ENCODE assay signal across 17 cellular contexts in genomic region chr13:68806125-68806524, GRCh38.
"Had no signal": no experiment of that assay in that cellular context is flagged by ENCODE, and none has a peak within 500 bp of the region (broad histone marks: within the 10 kb centered on the region; RNA-seq: fewer than 3 reads in every experiment).

No MANE protein-coding gene starts in this region.

- H3K79me2 ChIP-seq: parathyroid adenoma had no signal

- H2AFZ ChIP-seq: parathyroid adenoma had no signal

- H3K36me3 ChIP-seq: neutrophil had no signal

- DNase-seq: activated CD4-positive, alpha-beta T cell treated with anti-CD3 and anti-CD28 coated beads for 1 hour; activated CD4-positive, alpha-beta T cell treated with anti-CD3 and anti-CD28 coated beads, Interleukin-2, amount 50 U/mL, for 4 hours; activated naive CD4-positive, alpha-beta T cell treated with Interleukin-2 at 50 U/mL for 16 hours; activated T-cell treated with anti-CD3 and anti-CD28 coated beads for 4 hours; anterior cingulate cortex; cerebellar nuclear complex; effector memory CD4-positive, alpha-beta T cell; foreskin keratinocyte; left ventricle myocardium superior; mesenchymal stem cell; naive thymus-derived CD8-positive, alpha-beta T cell; stimulated activated CD4-positive, alpha-beta T cell treated with anti-CD3 and anti-CD28 coated beads, Interleukin-1b, Interleukin-23, amount 100 ng/mL, for 48 hours; stimulated activated naive CD8-positive, alpha-beta T cell treated with anti-CD3 and anti-CD28 coated beads, Interleukin-15, amount 100 ng/mL, for 72 hours had no signal

- H3K9me3 ChIP-seq: neutrophil had no signal

- H3K27ac ChIP-seq: foreskin keratinocyte, neutrophil, parathyroid adenoma, VCaP had no signal

- ATAC-seq: activated T-helper 17 cell treated with anti-CD3 and anti-CD28 coated beads, Interleukin-2, amount 50 U/mL, for 72 hours; foreskin keratinocyte; left ventricle myocardium superior; naive thymus-derived CD8-positive, alpha-beta T cell; stimulated activated naive CD8-positive, alpha-beta T cell treated with anti-CD3 and anti-CD28 coated beads, Interleukin-15, amount 100 ng/mL, for 72 hours had no signal

- H3K9ac ChIP-seq: parathyroid adenoma had no signal

- H3K27me3 ChIP-seq: foreskin keratinocyte, neutrophil had no signal

- H3K4me1 ChIP-seq: foreskin keratinocyte, parathyroid adenoma had no signal
